In the genomic region with DNA sequence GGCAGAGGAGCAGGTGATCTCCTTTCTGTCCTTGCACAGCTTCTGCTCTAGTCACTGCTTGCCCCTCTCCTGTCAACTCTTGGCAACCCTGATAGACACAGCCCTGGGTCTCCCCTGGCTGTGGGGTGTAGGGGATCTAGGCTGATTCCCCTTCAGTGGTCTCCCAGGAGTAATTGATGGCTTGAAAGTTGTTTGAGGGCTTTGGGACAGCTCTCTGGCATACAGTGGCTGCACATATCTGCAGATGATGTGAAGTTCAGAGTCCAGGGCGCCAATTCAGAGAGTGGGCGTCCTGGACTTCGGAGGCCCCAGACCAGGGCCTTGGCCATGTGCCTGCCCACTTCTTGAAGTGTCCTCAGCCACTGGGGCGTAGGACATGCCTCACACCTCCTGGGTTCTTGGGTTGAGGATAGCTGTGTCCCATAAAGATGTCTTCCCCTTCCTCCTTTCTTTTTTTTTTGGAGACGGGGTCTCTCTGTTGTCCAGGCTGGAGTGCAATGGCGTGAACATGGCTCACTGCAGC, we compare ENCODE assay signal across 23 cellular contexts. TPM values are rescaled to one million over a fixed set of nuclear protein-coding genes. Genes with fewer than 3 reads are reported as not detected.
DNase-seq lines count a peak whose midpoint lies in the region; ATAC-seq and TF ChIP-seq lines count a peak whose summit lies in the region.
"Had no signal": no experiment of that assay in that cellular context is flagged by ENCODE, and none has a peak within 500 bp of the region (broad histone marks: within the 10 kb centered on the region; RNA-seq: fewer than 3 reads in every experiment).

No MANE protein-coding gene starts in this region.

- ATAC-seq in HG02678 (IDR thresholded peaks at IDR 0.05; ENCODE audit: unreplicated experiment), result no peak
- ATAC-seq: naive thymus-derived CD8-positive, alpha-beta T cell; T-cell had no signal

- H3K27ac Mint-ChIP-seq in Caco-2 (ENCODE audit: unreplicated experiment), result peak overlapping the region; percentile 94
- H3K27ac Mint-ChIP-seq in activated T-helper 2 cell treated with anti-CD3 and anti-CD28 coated beads, Interferon-gamma antibody, Interleukin-2, Interleukin-4, amounts not matched to agents 10 μg/mL and 5 μg/mL and 100 μg/mL, durations not matched to agents 14 hours and 24 hours and 36 hours, result no peak overlapping the region
- H3K27ac Mint-ChIP-seq: HFFc6, T-cell had no signal

- H3K9me3 ChIP-seq in Caco-2, result no peaks in the 10 kb centered on the region
- H3K9me3 ChIP-seq in esophagus (ENCODE audit: control insufficient read depth in 2 of 2, insufficient read depth in 1 of 2, low read depth in 1 of 2, low read length in 1 of 2), result no peaks in the 10 kb centered on the region
- H3K9me3 ChIP-seq: adrenal gland had no signal

- peaks cover 18% of the 10 kb centered on the region for H3K36me3 ChIP-seq in Caco-2 (ENCODE audit: control insufficient read depth, insufficient read depth, low read length)
- H3K36me3 ChIP-seq in esophagus (ENCODE audit: control insufficient read depth in 2 of 2, insufficient read depth in 2 of 2, low read length in 1 of 2), result peaks cover 3 to 30% of the 10 kb centered on the region in 2 donors
- H3K36me3 ChIP-seq: adrenal gland had no signal

- POLR2A ChIA-PET in Caco-2 (lab: Charles Lee), result interaction anchor here (0.6 to 2.3 kb wide), 7 partner anchors 8 to 227 kb away, joined by 3 to 17 read pairs (median 5); a partner anchor contains a TSS
- POLR2A ChIA-PET in RWPE1 (lab: Yijun Ruan, JAX; ENCODE audit: low non-redundant PET), result interaction anchor here (0.9 to 1.1 kb wide), 2 partner anchors 20 to 25 kb away, joined by 3 to 4 read pairs; no protein-coding TSS in a partner anchor

- WGBS in esophagus, 2 donors, result 71 to 87% methylated on average over 6 of the region's 6 CpGs

- CTCF ChIA-PET in Caco-2 (lab: Charles Lee) (interaction anchor here (0.6 to 1.9 kb wide), 4 partner anchors 29 to 275 kb away, joined by 3 to 13 read pairs (median 6); no protein-coding TSS in a partner anchor), RWPE1 (lab: Yijun Ruan, JAX) (interaction anchor here (0.6 to 1.0 kb wide), 3 partner anchors 10 to 391 kb away, joined by 3 to 4 read pairs (median 3); no protein-coding TSS in a partner anchor)

- intact Hi-C loops in Caco-2 (cut with micrococcal nuclease; ENCODE audit: unreplicated experiment), result loop anchor here (1.0 kb wide), 1 partner anchor 10 kb away; no protein-coding TSS in a partner anchor
- intact Hi-C loops in posterior vena cava (cut with DNase I), result no loop called here
- intact Hi-C loops in activated T-helper 2 cell treated with anti-CD3 and anti-CD28 coated beads, Interferon-gamma antibody, Interleukin-2, Interleukin-4, amounts not matched to agents 10 μg/mL and 5 μg/mL and 100 μg/mL, durations not matched to agents 14 hours and 24 hours and 36 hours (cut with micrococcal nuclease), result no loop called here

- no peak for DNase-seq in Caco-2
- no peak for DNase-seq in RWPE1 (ENCODE audit: low spot score)
- peak; percentile 20 for DNase-seq in posterior vena cava (ENCODE audit: low spot score)
- DNase-seq in NOMO-1 treated with dmso at 0.1 percent for 144 hours (lab: John Stamatoyannopoulos, UW; ENCODE audit: unreplicated experiment), result no peak
- DNase-seq in activated T-helper 2 cell treated with anti-CD3 and anti-CD28 coated beads, Interferon-gamma antibody, Interleukin-2, Interleukin-4, amounts not matched to agents 10 μg/mL and 5 μg/mL and 100 μg/mL, durations not matched to agents 14 hours and 24 hours and 36 hours (ENCODE audit: low spot score), result no peak
- DNase-seq in foreskin melanocyte, result no peak
- DNase-seq: activated gamma-delta T cell treated with Interleukin-2 at 50 U/mL for 16 hours; CD4-positive, CD25-positive, alpha-beta regulatory T cell; effector CD4-positive, alpha-beta T cell; HFFc6; naive thymus-derived CD8-positive, alpha-beta T cell; NCI-H1092; NCI-H2081; NCI-H524; SHP77 treated with DMSO at 0.1 percent for 48 hours; stimulated activated CD8-positive, alpha-beta memory T cell treated with anti-CD3 and anti-CD28 coated beads, Interleukin-4, amount 100 ng/mL, for 48 hours; substantia nigra; T-cell had no signal

- TF ChIP-seq CTCF in Caco-2 (IDR thresholded peaks at IDR 0.05; ENCODE audit: insufficient read depth in 1 of 2, low read depth in 1 of 2, low read length in 1 of 2, severe bottlenecking in 1 of 2, unreplicated experiment in 1 of 2) (no peak), RWPE1 (conservative IDR thresholded peaks at IDR 0.05; ENCODE audit: low read depth) (no peak)

- peaks cover 43% of the 10 kb centered on the region for H3K4me1 Mint-ChIP-seq in Caco-2 (ENCODE audit: low read depth, unreplicated experiment)
- no peaks in the 10 kb centered on the region for H3K4me1 Mint-ChIP-seq in activated T-helper 2 cell treated with anti-CD3 and anti-CD28 coated beads, Interferon-gamma antibody, Interleukin-2, Interleukin-4, amounts not matched to agents 10 μg/mL and 5 μg/mL and 100 μg/mL, durations not matched to agents 14 hours and 24 hours and 36 hours (ENCODE audit: low read depth)

- no TSS peak for BruUV-seq in Caco-2 (replicated peaks; lab: Mats Ljungman, UMichigan)

- H3K27ac ChIP-seq in RWPE1, result peak overlapping the region; percentile 96
- H3K27ac ChIP-seq in esophagus (ENCODE audit: low read depth in 2 of 2, low read length in 1 of 2), result peak overlapping the region in 1 of 2 donors; percentile 83
- H3K27ac ChIP-seq: adrenal gland had no signal

- H3K4me1 ChIP-seq in Caco-2, result peaks cover 38% of the 10 kb centered on the region
- peaks cover 14 to 33% of the 10 kb centered on the region in 2 donors for H3K4me1 ChIP-seq in esophagus (ENCODE audit: control insufficient read depth in 2 of 2, insufficient read depth in 2 of 2, low read length in 1 of 2)
- H3K4me1 ChIP-seq: adrenal gland had no signal

- peak overlapping the region; percentile 97 for H3K4me3 Mint-ChIP-seq in Caco-2 (ENCODE audit: unreplicated experiment)
- no peak overlapping the region for H3K4me3 Mint-ChIP-seq in activated T-helper 2 cell treated with anti-CD3 and anti-CD28 coated beads, Interferon-gamma antibody, Interleukin-2, Interleukin-4, amounts not matched to agents 10 μg/mL and 5 μg/mL and 100 μg/mL, durations not matched to agents 14 hours and 24 hours and 36 hours (ENCODE audit: low read depth)
- H3K4me3 Mint-ChIP-seq: CD4-positive, CD25-positive, alpha-beta regulatory T cell; HFFc6; naive thymus-derived CD8-positive, alpha-beta T cell; T-cell had no signal

- H3K36me3 Mint-ChIP-seq in Caco-2 (ENCODE audit: insufficient read depth, unreplicated experiment), result peaks cover 87% of the 10 kb centered on the region
- H3K36me3 Mint-ChIP-seq in activated T-helper 2 cell treated with anti-CD3 and anti-CD28 coated beads, Interferon-gamma antibody, Interleukin-2, Interleukin-4, amounts not matched to agents 10 μg/mL and 5 μg/mL and 100 μg/mL, durations not matched to agents 14 hours and 24 hours and 36 hours (ENCODE audit: low read depth), result no peaks in the 10 kb centered on the region
- H3K36me3 Mint-ChIP-seq: CD4-positive, CD25-positive, alpha-beta regulatory T cell; naive thymus-derived CD8-positive, alpha-beta T cell; T-cell had no signal

- H3K27me3 ChIP-seq in Caco-2 (replicated peaks; ENCODE audit: control insufficient read depth, insufficient read depth, low read length) (no peaks in the 10 kb centered on the region), esophagus (ENCODE audit: control insufficient read depth in 1 of 2, insufficient read depth in 2 of 2, low read length in 2 of 2) (no peaks in the 10 kb centered on the region)
- H3K27me3 ChIP-seq: adrenal gland had no signal

- no peaks in the 10 kb centered on the region for H3K27me3 Mint-ChIP-seq in Caco-2 (ENCODE audit: insufficient read depth, unreplicated experiment)
- peaks cover 58% of the 10 kb centered on the region for H3K27me3 Mint-ChIP-seq in activated T-helper 2 cell treated with anti-CD3 and anti-CD28 coated beads, Interferon-gamma antibody, Interleukin-2, Interleukin-4, amounts not matched to agents 10 μg/mL and 5 μg/mL and 100 μg/mL, durations not matched to agents 14 hours and 24 hours and 36 hours (ENCODE audit: low read depth)

- H3K4me3 ChIP-seq in Caco-2 (ENCODE audit: low read depth, low read length) (peak overlapping the region; percentile 27), esophagus (ENCODE audit: low read depth in 1 of 2, low read length in 2 of 2) (peak overlapping the region; percentile 47 to 85)
- H3K4me3 ChIP-seq: adrenal gland, lung had no signal

- H3K9me3 Mint-ChIP-seq in Caco-2 (ENCODE audit: unreplicated experiment), result no peaks in the 10 kb centered on the region
- no peaks in the 10 kb centered on the region for H3K9me3 Mint-ChIP-seq in activated T-helper 2 cell treated with anti-CD3 and anti-CD28 coated beads, Interferon-gamma antibody, Interleukin-2, Interleukin-4, amounts not matched to agents 10 μg/mL and 5 μg/mL and 100 μg/mL, durations not matched to agents 14 hours and 24 hours and 36 hours
- H3K9me3 Mint-ChIP-seq: CD4-positive, CD25-positive, alpha-beta regulatory T cell; HFFc6; naive thymus-derived CD8-positive, alpha-beta T cell; T-cell had no signal

RNA-seq across cellular contexts. Expression of a gene that starts 2.5 kb away (rescaled TPM):
- total RNA-seq in Caco-2 (2022), result 112 and 123 TPM in 2 replicates
- polyA plus RNA-seq in esophagus, result 10 to 100 TPM; 39.4 to 41.9 TPM
- total RNA-seq in posterior vena cava, result under 1 TPM; 0.29 to 0.51 TPM
- total RNA-seq in activated T-helper 2 cell treated with anti-CD3 and anti-CD28 coated beads, Interferon-gamma antibody, Interleukin-2, Interleukin-4, amounts not matched to agents 10 μg/mL and 5 μg/mL and 100 μg/mL, durations not matched to agents 14 hours and 24 hours and 36 hours, result not detected in 2 replicates
- total RNA-seq: CD4-positive, CD25-positive, alpha-beta regulatory T cell; HFFc6; naive thymus-derived CD8-positive, alpha-beta T cell had no signal
- polyA plus RNA-seq: naive thymus-derived CD8-positive, alpha-beta T cell had no signal

RNA-seq across cellular contexts. Expression of a gene that starts 24.5 kb away (rescaled TPM):
- not detected in 2 replicates for total RNA-seq in Caco-2 (2022)
- polyA plus RNA-seq in esophagus, result under 1 TPM; 0.14 to 0.55 TPM
- total RNA-seq in posterior vena cava, result not detected
- total RNA-seq in activated T-helper 2 cell treated with anti-CD3 and anti-CD28 coated beads, Interferon-gamma antibody, Interleukin-2, Interleukin-4, amounts not matched to agents 10 μg/mL and 5 μg/mL and 100 μg/mL, durations not matched to agents 14 hours and 24 hours and 36 hours, result not detected in 2 replicates
- total RNA-seq: cardiac septum; HFFc6; naive thymus-derived CD8-positive, alpha-beta T cell had no signal
- polyA plus RNA-seq: adrenal gland had no signal

Comparison
In these comparisons a context has a peak if more than half of its experiments do, and no peak if none do; other contexts are left out.
1. RNA of a gene that starts 2.5 kb away (total RNA-seq): 112 to 123 TPM in Caco-2; 0.29 to 0.51 TPM in posterior vena cava and not detected in activated T-helper 2 cell treated with anti-CD3 and anti-CD28 coated beads, Interferon-gamma antibody, Interleukin-2, Interleukin-4, amounts not matched to agents 10 μg/mL and 5 μg/mL and 100 μg/mL, durations not matched to agents 14 hours and 24 hours and 36 hours; every median in the first group is over 10 times any median in the second.